In genomic region chr9:111922324-111923013, GRCh38 we compare ENCODE assay signal across 1 cellular context.
TF ChIP-seq lines count a peak whose summit lies in the region.

No MANE protein-coding gene starts in this region.

TF ChIP-seq in GM12891, 5 proteins besides CTCF, POLR2A, EP300 and RAD21:
- no peak for TF ChIP-seq POLR2AphosphoS5 (IDR thresholded peaks at IDR 0.05; ENCODE audit: low read depth, low read length)
- no peak for TF ChIP-seq SPI1 (IDR thresholded peaks at IDR 0.05; ENCODE audit: low read depth, low read length)
- TF ChIP-seq PAX5 (IDR thresholded peaks at IDR 0.05; ENCODE audit: insufficient read depth, low read length, severe bottlenecking), result no peak
- no peak for TF ChIP-seq POU2F2 (IDR thresholded peaks at IDR 0.05; ENCODE audit: low read depth, low read length)
- TF ChIP-seq TAF1 (IDR thresholded peaks at IDR 0.05; ENCODE audit: low read depth, low read length), result no peak
